ENCODE assay signal across 14 cellular contexts in genomic region chr20:35174458-35175216, GRCh38. TPM values are rescaled to one million over a fixed set of nuclear protein-coding genes. Genes with fewer than 3 reads are reported as not detected.
A peak's percentile ranks its signal among the peaks of the same experiment; 100 is the strongest.
DNase-seq lines count a peak whose midpoint lies in the region; ATAC-seq, FAIRE-seq and TF ChIP-seq lines count a peak whose summit lies in the region.
"Had no signal": no experiment of that assay in that cellular context is flagged by ENCODE, and none has a peak within 500 bp of the region (broad histone marks: within the 10 kb centered on the region; RNA-seq: fewer than 3 reads in every experiment).

No MANE protein-coding gene starts in this region.

- H2BK120ac ChIP-seq in mesendoderm (ENCODE audit: low read depth, low read length): no peak overlapping the region

- no peak overlapping the region for H3K4ac ChIP-seq in mesendoderm (ENCODE audit: low read depth, low read length)

- H3K9me3 Mint-ChIP-seq in activated naive CD4-positive, alpha-beta T cell treated with anti-CD3 and anti-CD28 coated beads for 36 hours: no peaks in the 10 kb centered on the region

- H3K4me1 Mint-ChIP-seq in activated naive CD4-positive, alpha-beta T cell treated with anti-CD3 and anti-CD28 coated beads for 36 hours (ENCODE audit: low read depth): peaks cover 12% of the 10 kb centered on the region

- no CpG with 5 or more reads among the region's 49 CpGs for WGBS in mesendoderm (ENCODE audit: extremely low coverage, insufficient coverage, low lambda C conversion rate)

- H2BK15ac ChIP-seq in mesendoderm (replicated peaks; ENCODE audit: low read depth): no peak overlapping the region

- no peak overlapping the region for H3K27ac Mint-ChIP-seq in activated naive CD4-positive, alpha-beta T cell treated with anti-CD3 and anti-CD28 coated beads for 36 hours
- H3K27ac Mint-ChIP-seq: naive thymus-derived CD4-positive, alpha-beta T cell; stimulated activated naive B cell treated with anti-CD40 and anti-IgM and Interleukin-4, amounts not matched to agents 10 μg/mL and 1 μg/mL and 100 μg/mL, for 72 hours had no signal

- CTCF ChIA-PET in HCT116 (lab: Charles Lee): no interaction called here
- CTCF ChIA-PET in activated naive CD4-positive, alpha-beta T cell treated with anti-CD3 and anti-CD28 coated beads for 36 hours (lab: Charles Lee): no interaction called here

- H3K9me2 ChIP-seq in HCT116 (ENCODE audit: insufficient read depth): no peaks in the 10 kb centered on the region

- no peaks in the 10 kb centered on the region for H3K27me3 Mint-ChIP-seq in activated naive CD4-positive, alpha-beta T cell treated with anti-CD3 and anti-CD28 coated beads for 36 hours (ENCODE audit: low read depth)
- H3K27me3 Mint-ChIP-seq: stimulated activated naive B cell treated with anti-CD40 and anti-IgM and Interleukin-4, amounts not matched to agents 10 μg/mL and 1 μg/mL and 100 μg/mL, for 72 hours had no signal

- peak overlapping the region; percentile 10; the same call in 1 of the 2 replicates for H3K4me2 ChIP-seq in HCT116 (ENCODE audit: low read length)
- no peak overlapping the region for H3K4me2 ChIP-seq in mesendoderm (ENCODE audit: low read length)
- H3K4me2 ChIP-seq: BLaER1 had no signal

- intact Hi-C loops in HCT116 (cut with micrococcal nuclease) (no loop called here), colonic mucosa (cut with DNase I) (no loop called here)
- intact Hi-C loops in activated naive CD4-positive, alpha-beta T cell treated with anti-CD3 and anti-CD28 coated beads for 36 hours (cut with micrococcal nuclease): no loop called here

- no peak; the same call in 1 of the 2 replicates for ATAC-seq in HCT116
- ATAC-seq: naive thymus-derived CD4-positive, alpha-beta T cell; stimulated activated naive B cell treated with anti-CD40 and anti-IgM and Interleukin-4, amounts not matched to agents 10 μg/mL and 1 μg/mL and 100 μg/mL, for 72 hours had no signal

- no peak overlapping the region for H2AK5ac ChIP-seq in mesendoderm (ENCODE audit: low read length)

- TF ChIP-seq CTCF in HCT116 (IDR thresholded peaks at IDR 0.05 in 2 of 3, conservative IDR thresholded peaks at IDR 0.05 in 1 of 3; ENCODE audit: borderline replicate concordance in 1 of 3, insufficient read depth in 1 of 3, low read depth in 2 of 3, low read length in 2 of 3): no peak
- TF ChIP-seq CTCF in colonic mucosa (IDR thresholded peaks at IDR 0.05): no peak
- TF ChIP-seq CTCF in coronary artery (IDR thresholded peaks at IDR 0.05): no peak

- FAIRE-seq in GM12891 (lab: Jason Lieb, UNC): no peak

- no peak overlapping the region for H2AFZ ChIP-seq in HCT116 (ENCODE audit: low read depth, low read length, poor library complexity, severe bottlenecking)

- H3K4me1 ChIP-seq in HCT116 (ENCODE audit: control insufficient read depth in 1 of 2, insufficient read depth in 2 of 2, low read length in 2 of 2): peaks cover 11 to 34% of the 10 kb centered on the region in 2 experiments
- no peaks in the 10 kb centered on the region for H3K4me1 ChIP-seq in colonic mucosa
- H3K4me1 ChIP-seq in mesendoderm (ENCODE audit: control insufficient read depth, low read depth, low read length): peaks cover 2% of the 10 kb centered on the region

- POLR2A ChIA-PET in HCT116 (lab: Charles Lee): no interaction called here

- H3K9ac ChIP-seq in HCT116 (ENCODE audit: low read length): no peak overlapping the region
- H3K9ac ChIP-seq in colonic mucosa (ENCODE audit: low read depth in 2 of 2, low read length in 2 of 2): peak overlapping the region in 1 of 2 donors; percentile 34
- H3K9ac ChIP-seq in mesendoderm (ENCODE audit: low read length): peak overlapping the region; percentile 49
- H3K9ac ChIP-seq: BLaER1 had no signal

- H3K4me3 Mint-ChIP-seq in activated naive CD4-positive, alpha-beta T cell treated with anti-CD3 and anti-CD28 coated beads for 36 hours: no peak overlapping the region
- H3K4me3 Mint-ChIP-seq: naive thymus-derived CD4-positive, alpha-beta T cell; stimulated activated naive B cell treated with anti-CD40 and anti-IgM and Interleukin-4, amounts not matched to agents 10 μg/mL and 1 μg/mL and 100 μg/mL, for 72 hours had no signal

- H3K36me3 ChIP-seq in HCT116 (ENCODE audit: control insufficient read depth in 1 of 2, insufficient read depth in 2 of 2, low read length in 2 of 2): peaks cover 15 to 21% of the 10 kb centered on the region in 2 experiments; a peak in 3 of 4 replicates
- no peaks in the 10 kb centered on the region for H3K36me3 ChIP-seq in colonic mucosa
- no peaks in the 10 kb centered on the region for H3K36me3 ChIP-seq in mesendoderm (ENCODE audit: control insufficient read depth, insufficient read depth, low read length)

- H3K9me3 ChIP-seq in HCT116 (ENCODE audit: control insufficient read depth in 1 of 2, insufficient read depth in 1 of 2, low read depth in 1 of 2, low read length in 2 of 2) (no peaks in the 10 kb centered on the region), colonic mucosa (no peaks in the 10 kb centered on the region)
- H3K9me3 ChIP-seq: BLaER1 had no signal

- no peaks in the 10 kb centered on the region for H3K36me3 Mint-ChIP-seq in activated naive CD4-positive, alpha-beta T cell treated with anti-CD3 and anti-CD28 coated beads for 36 hours (ENCODE audit: low read depth)

- peak overlapping the region; percentile 75 for H3K56ac ChIP-seq in mesendoderm (ENCODE audit: low read length)

- no peak overlapping the region for H3K23ac ChIP-seq in mesendoderm (ENCODE audit: low read length)

- TF ChIP-seq POLR2A in HCT116 (IDR thresholded peaks at IDR 0.05; ENCODE audit: borderline replicate concordance, extremely low read depth, insufficient read depth, insufficient read length): no peak
- no peak for TF ChIP-seq POLR2A in GM12891 (IDR thresholded peaks at IDR 0.05; ENCODE audit: low read depth, low read length)

- no peak for TF ChIP-seq RAD21 in HCT116 (IDR thresholded peaks at IDR 0.05; ENCODE audit: low read depth)

- RAD21 ChIA-PET in HCT116 (lab: Charles Lee; ENCODE audit: low non-redundant PET in 1 of 2, low total read pairs in 2 of 2, uncharacterized antibody in 2 of 2, unreplicated experiment in 2 of 2): no interaction called here

- H3K79me2 ChIP-seq in HCT116 (ENCODE audit: insufficient read depth, low read length): peaks cover 20% of the 10 kb centered on the region; the same call in 1 of the 2 replicates
- no peaks in the 10 kb centered on the region for H3K79me2 ChIP-seq in mesendoderm (ENCODE audit: control insufficient read depth, insufficient read depth, low read length)

- H3K27ac ChIP-seq in HCT116 (ENCODE audit: low read depth, low read length): no peak overlapping the region
- no peak overlapping the region for H3K27ac ChIP-seq in colonic mucosa
- H3K27ac ChIP-seq in mesendoderm (ENCODE audit: low read depth, low read length): no peak overlapping the region
- H3K27ac ChIP-seq in coronary artery: no peak overlapping the region
- H3K27ac ChIP-seq: BLaER1 had no signal

- H3K27me3 ChIP-seq in HCT116 (ENCODE audit: insufficient read depth, low read length) (no peaks in the 10 kb centered on the region), colonic mucosa (no peaks in the 10 kb centered on the region), mesendoderm (ENCODE audit: insufficient read depth, low read length, poor library complexity) (no peaks in the 10 kb centered on the region)
- H3K27me3 ChIP-seq: BLaER1 had no signal

- H3K79me1 ChIP-seq in mesendoderm (ENCODE audit: low read length): no peaks in the 10 kb centered on the region

- DNase-seq in 8988T (peak; percentile 77), HCT116 (ENCODE audit: low read depth, low spot score) (no peak), colonic mucosa (peak; percentile 74), mesendoderm (peak; percentile 49), coronary artery (ENCODE audit: low spot score) (no peak), HPDE6-E6E7 (ENCODE audit: extremely low spot score) (no peak), GM12891 (ENCODE audit: insufficient read length, low spot score) (no peak)
- no peak for DNase-seq in activated naive CD4-positive, alpha-beta T cell treated with anti-CD3 and anti-CD28 coated beads for 36 hours
- DNase-seq: naive thymus-derived CD4-positive, alpha-beta T cell; NCI-H1092 treated with DMSO at 0.1 percent for 48 hours; NCI-H82; stimulated activated naive B cell treated with anti-CD40 and anti-IgM and Interleukin-4, amounts not matched to agents 10 μg/mL and 1 μg/mL and 100 μg/mL, for 72 hours had no signal

- H4K5ac ChIP-seq in mesendoderm (ENCODE audit: low read length): no peak overlapping the region

- no peak overlapping the region for H3K4me3 ChIP-seq in HCT116 (replicated peaks in 1 of 2; ENCODE audit: low read depth in 1 of 2, low read length in 2 of 2)
- no peak overlapping the region for H3K4me3 ChIP-seq in colonic mucosa
- no peak overlapping the region for H3K4me3 ChIP-seq in mesendoderm (ENCODE audit: low read length)
- H3K4me3 ChIP-seq in coronary artery: no peak overlapping the region
- H3K4me3 ChIP-seq: BLaER1 had no signal

- no peak overlapping the region for H4K8ac ChIP-seq in mesendoderm (ENCODE audit: low read depth, low read length)

- BruUV-seq in HCT116 (replicated peaks; lab: Mats Ljungman, UMichigan): no TSS peak

- no peak overlapping the region for H2BK5ac ChIP-seq in mesendoderm (ENCODE audit: low read length)

- H3K18ac ChIP-seq in mesendoderm (ENCODE audit: low read length): no peak overlapping the region

- no peaks in the 10 kb centered on the region for H4K20me1 ChIP-seq in HCT116 (ENCODE audit: insufficient read depth)
- H4K20me1 ChIP-seq: BLaER1 had no signal

TF ChIP-seq in HCT116, 20 proteins besides CTCF, POLR2A, EP300 and RAD21 (continues in another document):
- no peak for TF ChIP-seq EZH2 (IDR thresholded peaks at IDR 0.05)
- TF ChIP-seq SIN3A (IDR thresholded peaks at IDR 0.05; ENCODE audit: low read depth): no peak

TF ChIP-seq in GM12891, 5 proteins besides CTCF, POLR2A, EP300 and RAD21 (continues in another document):
- TF ChIP-seq POU2F2 (IDR thresholded peaks at IDR 0.05; ENCODE audit: low read depth, low read length): no peak

RNA-seq across cellular contexts. Expression of gene PROCR, which starts 2.8 kb away (rescaled TPM):
- total RNA-seq in HCT116 (2021; ENCODE audit: unreplicated experiment) (52.0 TPM), colonic mucosa (10 to 100 TPM in 1 of 2 donors, 1 to 10 TPM in 1; 9.8 to 14.5 TPM)
- polyA plus RNA-seq in HCT116 (2012): 74.7 and 76.9 TPM in 2 replicates
- polyA plus RNA-seq in mesendoderm (2013, experiment 1 of 2): 7.1 TPM
- polyA plus RNA-seq in mesendoderm (2013, experiment 2 of 2): 8.0 TPM
- polyA plus RNA-seq in GM12891 (2012; ENCODE audit: low read depth, missing spikeins): 6.8 TPM
- total RNA-seq in activated naive CD4-positive, alpha-beta T cell treated with anti-CD3 and anti-CD28 coated beads for 36 hours: 1 to 10 TPM; 1.5 to 1.7 TPM

RNA-seq across cellular contexts. Expression of gene EDEM2, which starts 27.5 kb away (rescaled TPM):
- 22.8 TPM for total RNA-seq in HCT116 (2021; ENCODE audit: unreplicated experiment)
- polyA plus RNA-seq in HCT116 (2012): 19.3 and 20.8 TPM in 2 replicates
- total RNA-seq in colonic mucosa: 10 to 100 TPM; 28.0 to 36.0 TPM
- polyA plus RNA-seq in mesendoderm (2013, experiment 1 of 2): 7.7 TPM
- 7.5 TPM for polyA plus RNA-seq in mesendoderm (2013, experiment 2 of 2)
- polyA plus RNA-seq in GM12891 (2012; ENCODE audit: low read depth, missing spikeins): 12.4 TPM
- 10 to 100 TPM; 15.5 to 15.8 TPM for total RNA-seq in activated naive CD4-positive, alpha-beta T cell treated with anti-CD3 and anti-CD28 coated beads for 36 hours

RNA-seq across cellular contexts. Expression of gene MMP24, which starts 51.9 kb away (rescaled TPM):
- total RNA-seq in HCT116 (2021; ENCODE audit: unreplicated experiment) (not detected), colonic mucosa (under 1 TPM; 0.15 to 0.50 TPM)
- 0.33 and 0.39 TPM in 2 replicates for polyA plus RNA-seq in HCT116 (2012)
- polyA plus RNA-seq in mesendoderm (2013, experiment 1 of 2): 1.7 TPM
- polyA plus RNA-seq in mesendoderm (2013, experiment 2 of 2): 1.7 TPM
- polyA plus RNA-seq in GM12891 (2012; ENCODE audit: low read depth, missing spikeins): 0.17 TPM
- not detected for total RNA-seq in activated naive CD4-positive, alpha-beta T cell treated with anti-CD3 and anti-CD28 coated beads for 36 hours
- total RNA-seq: T-helper 2 cell treated with Interferon-gamma antibody and Interleukin-4, amounts not matched to agents 100 ng/mL and 5 ng/mL, for 36 hours had no signal

Comparison
In these comparisons a context has a peak if more than half of its experiments do, and no peak if none do; other contexts are left out.
1. DNase-seq: peak in 8988T (single experiment), colonic mucosa (single experiment) and mesendoderm (single experiment); none in HCT116 (single experiment), coronary artery (single experiment), HPDE6-E6E7 (single experiment), GM12891 (single experiment) and activated naive CD4-positive, alpha-beta T cell treated with anti-CD3 and anti-CD28 coated beads for 36 hours (single experiment).
2. RNA of gene PROCR, which starts 2.8 kb away (total RNA-seq): 52.0 TPM in HCT116 (single experiment) and 9.8 to 14.5 TPM in colonic mucosa; 1.5 to 1.7 TPM in activated naive CD4-positive, alpha-beta T cell treated with anti-CD3 and anti-CD28 coated beads for 36 hours; every median in the first group is over 4 times any median in the second.